In genomic region chr1:30879940-30880339, GRCh38 we compare ENCODE assay signal across 12 cellular contexts. TPM values are rescaled to one million over a fixed set of nuclear protein-coding genes. Genes with fewer than 3 reads are reported as not detected.
A peak's percentile ranks its signal among the peaks of the same experiment; 100 is the strongest.
DNase-seq lines count a peak whose midpoint lies in the region; ATAC-seq and TF ChIP-seq lines count a peak whose summit lies in the region.
"Had no signal": no experiment of that assay in that cellular context is flagged by ENCODE, and none has a peak within 500 bp of the region (broad histone marks: within the 10 kb centered on the region; RNA-seq: fewer than 3 reads in every experiment).

No MANE protein-coding gene starts in this region.

- H3K27me3 Mint-ChIP-seq in Calu3 (ENCODE audit: unreplicated experiment) (no peaks in the 10 kb centered on the region), T-helper 17 cell (peaks cover 71% of the 10 kb centered on the region)
- peaks cover 8 to 35% of the 10 kb centered on the region in 2 donors for H3K27me3 Mint-ChIP-seq in CD4-positive, alpha-beta memory T cell

- ATAC-seq in T-helper 17 cell = no peak
- ATAC-seq: activated CD8-positive, alpha-beta T cell treated with anti-CD3 and anti-CD28 coated beads for 36 hours had no signal

- H3K4me1 Mint-ChIP-seq in Calu3 (ENCODE audit: low read depth, unreplicated experiment) (peaks cover 12% of the 10 kb centered on the region), T-helper 17 cell (peaks cover 5% of the 10 kb centered on the region)
- peaks cover 0 to 4% (median 0%) of the 10 kb centered on the region in 4 donors for H3K4me1 Mint-ChIP-seq in CD4-positive, alpha-beta memory T cell

- H3K36me3 ChIP-seq in CD4-positive, alpha-beta memory T cell (ENCODE audit: insufficient read depth, low read length) = no peaks in the 10 kb centered on the region
- H3K36me3 ChIP-seq: BE2C had no signal

- H3K4me1 ChIP-seq in CD4-positive, alpha-beta memory T cell (ENCODE audit: insufficient read depth, low read length) = no peaks in the 10 kb centered on the region
- H3K4me1 ChIP-seq: BE2C had no signal

- H3K4me3 Mint-ChIP-seq in Calu3 (ENCODE audit: low read depth, unreplicated experiment) = no peak overlapping the region
- no peak overlapping the region for H3K4me3 Mint-ChIP-seq in T-helper 17 cell
- no peak overlapping the region for H3K4me3 Mint-ChIP-seq in CD4-positive, alpha-beta memory T cell
- H3K4me3 Mint-ChIP-seq: activated CD8-positive, alpha-beta T cell treated with anti-CD3 and anti-CD28 coated beads for 36 hours had no signal

- no peak overlapping the region for H3K27ac ChIP-seq in CD4-positive, alpha-beta memory T cell (ENCODE audit: low read depth, low read length)

- no peak for DNase-seq in Calu3
- DNase-seq in NCI-H146 (lab: John Stamatoyannopoulos, UW) = peak; percentile 87
- no peak for DNase-seq in T-helper 17 cell
- peak; percentile 62 for DNase-seq in iPS-NIHi7 (ENCODE audit: extremely low spot score)
- no peak for DNase-seq in CD4-positive, alpha-beta memory T cell
- DNase-seq in activated CD4-positive, alpha-beta T cell treated with anti-CD3 and anti-CD28 coated beads for 48 hours = no peak
- DNase-seq in HPDE6-E6E7 (ENCODE audit: extremely low spot score) = no peak
- no peak for DNase-seq in NOMO-1 treated with DMSO at 0.1 percent for 48 hours (lab: John Stamatoyannopoulos, UW; ENCODE audit: unreplicated experiment)
- DNase-seq: activated CD8-positive, alpha-beta T cell treated with anti-CD3 and anti-CD28 coated beads for 36 hours; amniotic stem cell; BE2C had no signal

- H3K27ac Mint-ChIP-seq in Calu3 (ENCODE audit: unreplicated experiment) (peak overlapping the region; percentile 24), T-helper 17 cell (peak overlapping the region; percentile 27)
- H3K27ac Mint-ChIP-seq in CD4-positive, alpha-beta memory T cell = no peak overlapping the region
- H3K27ac Mint-ChIP-seq: activated CD8-positive, alpha-beta T cell treated with anti-CD3 and anti-CD28 coated beads for 36 hours had no signal

- H3K9me3 Mint-ChIP-seq in Calu3 (ENCODE audit: low read depth, unreplicated experiment) = no peaks in the 10 kb centered on the region
- H3K9me3 Mint-ChIP-seq in CD4-positive, alpha-beta memory T cell = no peaks in the 10 kb centered on the region
- H3K9me3 Mint-ChIP-seq: activated CD8-positive, alpha-beta T cell treated with anti-CD3 and anti-CD28 coated beads for 36 hours had no signal

- POLR2A ChIA-PET in CD4-positive, alpha-beta memory T cell (lab: Charles Lee; ENCODE audit: partially characterized antibody) = no interaction called here

- no TSS peak for BruUV-seq in Calu3 (replicated peaks; lab: Mats Ljungman, UMichigan)

- no peak overlapping the region for H3K4me3 ChIP-seq in CD4-positive, alpha-beta memory T cell (ENCODE audit: low read length in 2 of 2)
- H3K4me3 ChIP-seq: skin epidermis had no signal

- H3K36me3 Mint-ChIP-seq in Calu3 (ENCODE audit: insufficient read depth, unreplicated experiment) (no peaks in the 10 kb centered on the region), T-helper 17 cell (ENCODE audit: low read depth) (peaks cover 7% of the 10 kb centered on the region)
- H3K36me3 Mint-ChIP-seq in CD4-positive, alpha-beta memory T cell = no peaks in the 10 kb centered on the region

- H3K27me3 ChIP-seq in CD4-positive, alpha-beta memory T cell (ENCODE audit: insufficient read depth, low read length) = no peaks in the 10 kb centered on the region
- H3K27me3 ChIP-seq: BE2C had no signal

- intact Hi-C loops in Calu3 (cut with micrococcal nuclease; ENCODE audit: unreplicated experiment) = no loop called here
- intact Hi-C loops in CD4-positive, alpha-beta memory T cell (cut with micrococcal nuclease) = no loop called here

- no peaks in the 10 kb centered on the region for H3K9me3 ChIP-seq in T-helper 17 cell (ENCODE audit: control insufficient read depth, low read length, poor library complexity, severe bottlenecking)
- no peaks in the 10 kb centered on the region for H3K9me3 ChIP-seq in CD4-positive, alpha-beta memory T cell (ENCODE audit: control insufficient read depth in 1 of 2, low read length in 2 of 2)
- H3K9me3 ChIP-seq: BE2C had no signal

- no peak for TF ChIP-seq CTCF in Calu3 (IDR thresholded peaks at IDR 0.05; ENCODE audit: unreplicated experiment)

- CTCF ChIA-PET in Calu3 (lab: Charles Lee) = interaction anchor here (0.9 kb wide), 2 partner anchors 12 to 30 kb away, joined by 3 read pairs; no protein-coding TSS in a partner anchor
- CTCF ChIA-PET in CD4-positive, alpha-beta memory T cell (lab: Charles Lee; ENCODE audit: partially characterized antibody) = no interaction called here

RNA-seq across cellular contexts. Expression of gene SDC3, which starts 28.6 kb away (rescaled TPM):
- 15.0 and 20.5 TPM in 2 replicates for total RNA-seq in Calu3 (2022)
- under 1 TPM; 0.32 to 0.34 TPM for total RNA-seq in T-helper 17 cell
- total RNA-seq in CD4-positive, alpha-beta memory T cell = under 1 TPM; 0.29 to 0.64 TPM
- polyA plus RNA-seq in CD4-positive, alpha-beta memory T cell = not detected

Comparison
In these comparisons a context has a peak if more than half of its experiments do, and no peak if none do; other contexts are left out.
1. DNase-seq: peak in NCI-H146 (single experiment) and iPS-NIHi7 (single experiment); none in Calu3 (single experiment), T-helper 17 cell (0 of 3), CD4-positive, alpha-beta memory T cell (0 of 5), activated CD4-positive, alpha-beta T cell treated with anti-CD3 and anti-CD28 coated beads for 48 hours (single experiment), HPDE6-E6E7 (single experiment) and NOMO-1 treated with DMSO at 0.1 percent for 48 hours (single experiment).
2. H3K27ac Mint-ChIP-seq: peak in Calu3 (single experiment) and T-helper 17 cell (single experiment); none in CD4-positive, alpha-beta memory T cell (0 of 7).